ENCODE assay signal across 8 cellular contexts in the genomic region with DNA sequence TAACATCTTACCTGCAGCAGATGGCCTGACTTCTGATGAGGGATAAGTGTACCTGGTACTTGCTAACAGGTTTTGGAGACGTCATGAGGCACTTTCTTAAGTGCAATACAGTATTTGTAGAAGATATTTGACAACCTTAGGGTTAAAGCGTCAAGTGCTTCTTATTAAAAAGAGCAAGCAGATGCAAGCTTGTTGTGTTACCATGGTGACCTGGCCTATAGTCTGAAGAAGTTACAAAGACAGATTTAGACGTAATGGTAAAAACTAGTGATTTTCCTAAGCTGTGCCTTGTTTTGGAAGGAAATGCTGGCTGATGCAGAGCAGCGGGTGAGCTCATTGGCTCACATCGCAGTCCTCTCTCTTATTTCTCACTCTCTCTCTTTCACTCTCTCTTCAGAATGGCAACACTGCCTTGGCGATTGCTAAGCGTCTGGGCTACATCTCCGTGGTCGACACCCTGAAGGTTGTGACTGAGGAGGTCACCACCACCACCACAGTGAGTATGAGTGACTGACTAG.
DNase-seq lines count a peak whose midpoint lies in the region; ATAC-seq lines count a peak whose summit lies in the region.

No MANE protein-coding gene starts in this region.

- H3K4me3 ChIP-seq in skin epidermis, result peak overlapping the region in 3 of 7 experiments; percentile 2 to 32 (median 8)

- DNase-seq in GM04503 (ENCODE audit: low read depth), result peak; percentile 33
- DNase-seq in iris pigment epithelial cell (ENCODE audit: low read depth), result peak; percentile 24

- no peak for ATAC-seq in esophagus mucosa
- ATAC-seq in GM19397 (IDR thresholded peaks at IDR 0.05; ENCODE audit: unreplicated experiment), result no peak
- no peak for ATAC-seq in HG03095 (IDR thresholded peaks at IDR 0.05; ENCODE audit: unreplicated experiment)
- ATAC-seq in GM18873 (IDR thresholded peaks at IDR 0.05; ENCODE audit: low FRiP score, unreplicated experiment), result no peak

- H3K27ac ChIP-seq in cingulate gyrus (ENCODE audit: low read depth, low read length), result peak overlapping the region; percentile 85
- H3K27ac ChIP-seq in skin epidermis, result peak overlapping the region in 16 of 21 experiments; percentile 0 to 80 (median 71)
